ENCODE assay signal across 8 cellular contexts in genomic region chr7:27156508-27156898, GRCh38. TPM values are rescaled to one million over a fixed set of nuclear protein-coding genes. Genes with fewer than 3 reads are reported as not detected.
DNase-seq lines count a peak whose midpoint lies in the region; ATAC-seq and TF ChIP-seq lines count a peak whose summit lies in the region.

HOXA7 (minus strand) TSS chr7:27156675; CDS start chr7:27156545, 130 bp downstream.

- peak within 1 kb of the TSS; percentile 50 for H3K4me2 ChIP-seq in parathyroid adenoma (ENCODE audit: low read length)

- H3K4me3 ChIP-seq in parathyroid adenoma (ENCODE audit: low read depth, low read length) (peak within 1 kb of the TSS; percentile 35), heart right ventricle (peak within 1 kb of the TSS in 5 of 10 donors; percentile 10 to 35 (median 17))

- ATAC-seq in HG03175 (IDR thresholded peaks at IDR 0.05; ENCODE audit: unreplicated experiment) (no peak), heart right ventricle (no peak)

- H3K4me1 ChIP-seq in parathyroid adenoma (no peaks in the 10 kb centered on the region), heart right ventricle (peaks cover 5 to 79% (median 29%) of the 10 kb centered on the region in 9 donors)

- TF ChIP-seq CTCF in parathyroid adenoma (IDR thresholded peaks at IDR 0.05) = no peak
- no peak for TF ChIP-seq CTCF in heart right ventricle (IDR thresholded peaks at IDR 0.05)

- H3K9ac ChIP-seq in parathyroid adenoma = no peak within 1 kb of the TSS

- H3K27me3 ChIP-seq in parathyroid adenoma (ENCODE audit: control insufficient read depth, insufficient read depth, low read length) (peaks cover 32% of the 10 kb centered on the region), heart right ventricle (peaks cover 86 to 100% (median 100%) of the 10 kb centered on the region in 7 donors)

- H3K27ac ChIP-seq in epithelial cell of prostate = peak within 1 kb of the TSS; percentile 93
- H3K27ac ChIP-seq in parathyroid adenoma = no peak within 1 kb of the TSS
- peak within 1 kb of the TSS in 1 of 10 donors; percentile 14 for H3K27ac ChIP-seq in heart right ventricle

- no peaks in the 10 kb centered on the region for H3K79me2 ChIP-seq in parathyroid adenoma

- H3K9me3 ChIP-seq in parathyroid adenoma (ENCODE audit: control insufficient read depth, low read length) (no peaks in the 10 kb centered on the region), heart right ventricle (no peaks in the 10 kb centered on the region)

- H2AFZ ChIP-seq in parathyroid adenoma = no peak within 1 kb of the TSS

- DNase-seq in activated effector memory CD4-positive, alpha-beta T cell treated with anti-CD3 and anti-CD28 coated beads, Interleukin-2, amount 50 U/mL, for 16 hours = peak; percentile 58
- no peak for DNase-seq in activated effector memory CD4-positive, alpha-beta T cell treated with Interleukin-2 at 50 U/mL for 16 hours
- DNase-seq in NOMO-1 (lab: John Stamatoyannopoulos, UW; ENCODE audit: unreplicated experiment in 2 of 2) = peak; percentile 75 to 86
- DNase-seq in epithelial cell of prostate (ENCODE audit: low read depth, low spot score) = no peak
- no peak for DNase-seq in DMS153 treated with DMSO at 0.1 percent for 48 hours (lab: John Stamatoyannopoulos, UW; ENCODE audit: unreplicated experiment)
- no peak for DNase-seq in heart right ventricle

- no peaks in the 10 kb centered on the region for H3K36me3 ChIP-seq in parathyroid adenoma (ENCODE audit: control insufficient read depth, insufficient read depth, low read length)
- H3K36me3 ChIP-seq in heart right ventricle = peaks cover 0 to 8% (median 0%) of the 10 kb centered on the region in 9 donors

- 2 to 4% methylated on average over 33 of the region's 33 CpGs for WGBS in heart right ventricle, 2 donors

- intact Hi-C loops in heart right ventricle (cut with DNase I) = loop anchor here in 5 of 10 donors (5.0 to 10.0 kb wide), 5 partner anchors 302 to 1302 kb away; no protein-coding TSS in a partner anchor

RNA-seq across cellular contexts. Expression of gene HOXA7, which starts in this region (rescaled TPM):
- total RNA-seq in heart right ventricle = not detected
- polyA plus RNA-seq in heart right ventricle = under 1 TPM in 1 of 2 donors, not detected in 1; 0.04 TPM

Comparison
In these comparisons a context has a peak if more than half of its experiments do, and no peak if none do; other contexts are left out.
1. DNase-seq: peak in activated effector memory CD4-positive, alpha-beta T cell treated with anti-CD3 and anti-CD28 coated beads, Interleukin-2, amount 50 U/mL, for 16 hours (single experiment) and NOMO-1 (2 of 2); none in activated effector memory CD4-positive, alpha-beta T cell treated with Interleukin-2 at 50 U/mL for 16 hours (single experiment), epithelial cell of prostate (single experiment), DMS153 treated with DMSO at 0.1 percent for 48 hours (single experiment) and heart right ventricle (0 of 2).